Comparison of ENCODE assay signal across 9 cellular contexts in the genomic region with DNA sequence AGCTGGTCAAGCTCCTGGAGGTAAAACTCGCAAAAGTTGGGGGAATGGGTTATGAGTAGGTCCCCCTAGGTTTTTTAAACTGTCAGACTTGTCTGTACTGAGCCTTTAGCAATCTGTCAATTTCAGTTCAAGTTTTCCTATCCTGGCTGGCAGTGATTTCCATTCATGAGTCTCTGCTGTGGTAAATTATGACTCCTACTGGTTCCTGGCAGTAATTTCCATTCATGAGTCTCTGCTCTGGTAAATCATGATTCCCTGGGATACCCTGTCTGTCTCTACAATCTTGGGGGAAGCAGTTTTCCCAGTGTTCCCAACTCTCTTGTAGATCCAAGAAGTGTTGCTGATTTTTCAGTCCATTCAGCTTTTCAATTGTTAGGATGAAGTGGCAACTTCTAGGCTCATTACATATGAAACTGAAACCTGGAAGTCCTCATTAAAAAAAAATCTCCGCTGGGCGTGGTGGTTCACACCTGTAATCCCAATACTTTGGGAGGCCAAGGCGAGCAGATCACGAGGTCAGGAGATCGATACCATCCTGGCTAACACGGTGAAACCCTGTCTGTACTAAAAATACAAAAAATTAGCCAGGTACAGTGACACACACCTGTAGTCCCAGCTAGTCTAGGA.
DNase-seq lines count a peak whose midpoint lies in the region; ATAC-seq, FAIRE-seq and TF ChIP-seq lines count a peak whose summit lies in the region.
"Had no signal": no experiment of that assay in that cellular context is flagged by ENCODE, and none has a peak within 500 bp of the region (broad histone marks: within the 10 kb centered on the region; RNA-seq: fewer than 3 reads in every experiment).

No MANE protein-coding gene starts in this region.

- H3K4me2 ChIP-seq in mesenchymal stem cell (ENCODE audit: low read length, poor library complexity, severe bottlenecking), result no peak overlapping the region

- WGBS in mesenchymal stem cell, result 88% methylated on average over 7 of the region's 7 CpGs
- WGBS in aorta, 2 donors, result 87 to 89% methylated on average over 7 of the region's 7 CpGs

- H2BK5ac ChIP-seq in mesenchymal stem cell (ENCODE audit: low read depth, low read length, poor library complexity, severe bottlenecking), result no peak overlapping the region

- no peaks in the 10 kb centered on the region for H3K36me3 ChIP-seq in bronchial epithelial cell (ENCODE audit: control insufficient read depth, insufficient read depth, low read length)
- H3K36me3 ChIP-seq in mesenchymal stem cell (ENCODE audit: control insufficient read depth in 1 of 2, insufficient read depth in 2 of 2, low read depth in 1 of 2, low read length in 2 of 2), result no peaks in the 10 kb centered on the region
- H3K36me3 ChIP-seq in aorta (ENCODE audit: control insufficient read depth in 1 of 2, insufficient read depth in 2 of 2, low read length in 1 of 2), result no peaks in the 10 kb centered on the region

- no peak overlapping the region for H4K8ac ChIP-seq in mesenchymal stem cell (ENCODE audit: low read length)

- H3K9ac ChIP-seq in mesenchymal stem cell (ENCODE audit: low read length), result no peak overlapping the region

- no peaks in the 10 kb centered on the region for H3K27me3 ChIP-seq in bronchial epithelial cell (ENCODE audit: control insufficient read depth, insufficient read depth, low read length)
- H3K27me3 ChIP-seq in mesenchymal stem cell (ENCODE audit: control insufficient read depth in 1 of 2, insufficient read depth in 1 of 2, low read length in 2 of 2), result peaks cover 0 to 6% of the 10 kb centered on the region in 2 experiments
- no peaks in the 10 kb centered on the region for H3K27me3 ChIP-seq in aorta (ENCODE audit: control insufficient read depth in 1 of 2, insufficient read depth in 2 of 2, low read length in 1 of 2)

- H3K9me3 ChIP-seq in mesenchymal stem cell (ENCODE audit: control insufficient read depth, low read length) (no peaks in the 10 kb centered on the region), aorta (ENCODE audit: control insufficient read depth, low read length) (peaks cover 1% of the 10 kb centered on the region)

- H3K27ac ChIP-seq in mesenchymal stem cell (ENCODE audit: low read length, poor library complexity, severe bottlenecking) (no peak overlapping the region), aorta (ENCODE audit: low read depth in 1 of 2, low read length in 2 of 2) (no peak overlapping the region)

- no peak for ATAC-seq in HG03521 (IDR thresholded peaks at IDR 0.05; ENCODE audit: unreplicated experiment)
- ATAC-seq in aorta (ENCODE audit: low FRiP score), result no peak
- no peak for ATAC-seq in GM18519 (IDR thresholded peaks at IDR 0.05; ENCODE audit: low FRiP score, unreplicated experiment)
- ATAC-seq: right cardiac atrium had no signal

- no peak overlapping the region for H3K18ac ChIP-seq in mesenchymal stem cell (ENCODE audit: low read depth in 1 of 2, low read length in 2 of 2)

- no peak overlapping the region for H4K91ac ChIP-seq in mesenchymal stem cell (ENCODE audit: low read length)

- intact Hi-C loops in aorta (cut with DNase I), result no loop called here

- H3K4me1 ChIP-seq in mesenchymal stem cell (ENCODE audit: control insufficient read depth, insufficient read depth, low read depth, low read length) (no peaks in the 10 kb centered on the region), aorta (ENCODE audit: control insufficient read depth in 1 of 2, insufficient read depth in 2 of 2, low read length in 2 of 2) (no peaks in the 10 kb centered on the region)

- no peak overlapping the region for H2AK5ac ChIP-seq in mesenchymal stem cell (ENCODE audit: low read length, severe bottlenecking)

- H2BK15ac ChIP-seq in mesenchymal stem cell (ENCODE audit: low read depth, poor library complexity, severe bottlenecking), result no peak overlapping the region

- no peaks in the 10 kb centered on the region for H3K79me1 ChIP-seq in mesenchymal stem cell (replicated peaks; ENCODE audit: low read length, poor library complexity, severe bottlenecking)

- H3K4ac ChIP-seq in mesenchymal stem cell (ENCODE audit: low read depth in 1 of 2, low read length in 2 of 2), result no peak overlapping the region

- FAIRE-seq in bronchial epithelial cell (lab: Jason Lieb, UNC), result peak; percentile 50

- no peak overlapping the region for H3K14ac ChIP-seq in mesenchymal stem cell (ENCODE audit: low read length in 2 of 2)

- H2BK12ac ChIP-seq in mesenchymal stem cell (ENCODE audit: low read length in 2 of 2), result no peak overlapping the region

- H3K23ac ChIP-seq in mesenchymal stem cell (ENCODE audit: low read length in 2 of 2), result no peak overlapping the region

- no peak overlapping the region for H2BK120ac ChIP-seq in mesenchymal stem cell (ENCODE audit: low read depth, low read length)

- H2AFZ ChIP-seq in mesenchymal stem cell (ENCODE audit: low read depth, low read length), result no peak overlapping the region

- H3K4me3 ChIP-seq in bronchial epithelial cell (ENCODE audit: low read depth, low read length) (no peak overlapping the region), mesenchymal stem cell (ENCODE audit: insufficient read depth in 1 of 2, low read depth in 1 of 2, low read length in 2 of 2) (no peak overlapping the region), aorta (ENCODE audit: low read length in 2 of 2) (no peak overlapping the region)

- DNase-seq in Daoy (ENCODE audit: low read depth) (peak; percentile 5), M059J (ENCODE audit: low read depth) (peak; percentile 28), bronchial epithelial cell (ENCODE audit: low read depth) (peak; percentile 55), mesenchymal stem cell (peak; percentile 59), aorta (no peak)
- no peak for DNase-seq in activated naive CD4-positive, alpha-beta T cell treated with anti-CD3 and anti-CD28 coated beads, Interleukin-2, amount 50 U/mL, for 16 hours
- DNase-seq: right cardiac atrium had no signal

- TF ChIP-seq CTCF in bronchial epithelial cell (IDR thresholded peaks at IDR 0.05; ENCODE audit: insufficient read depth, low read length, severe bottlenecking), result peak; percentile 58

Comparison
In these comparisons a context has a peak if more than half of its experiments do, and no peak if none do; other contexts are left out.
1. DNase-seq: peak in Daoy (single experiment), M059J (single experiment), bronchial epithelial cell (single experiment) and mesenchymal stem cell (single experiment); none in activated naive CD4-positive, alpha-beta T cell treated with anti-CD3 and anti-CD28 coated beads, Interleukin-2, amount 50 U/mL, for 16 hours (single experiment) and aorta (0 of 2).